Comparison of ENCODE assay signal across 8 cellular contexts in genomic region chr12:47819902-47820630, GRCh38. TPM values are rescaled to one million over a fixed set of nuclear protein-coding genes. Genes with fewer than 3 reads are reported as not detected.
DNase-seq lines count a peak whose midpoint lies in the region; ATAC-seq and TF ChIP-seq lines count a peak whose summit lies in the region.

Gene HDAC7, minus strand, starts transcription at chr12:47819903. Its CDS starts 118 bp downstream, at chr12:47819785.

- H3K9me2 ChIP-seq in Loucy (replicated peaks; ENCODE audit: low read depth, low read length) = no peaks in the 10 kb centered on the region

- peaks cover 13% of the 10 kb centered on the region for H3K36me3 Mint-ChIP-seq in CD4-positive, alpha-beta T cell (ENCODE audit: low read depth)
- H3K36me3 Mint-ChIP-seq in MCF 10A (ENCODE audit: insufficient read depth, unreplicated experiment) = no peaks in the 10 kb centered on the region

- peaks cover 5% of the 10 kb centered on the region; the same call in 1 of the 2 replicates for H3F3A ChIP-seq in Loucy (ENCODE audit: low read depth)

- intact Hi-C loops in CD4-positive, alpha-beta T cell (cut with DNase I, micrococcal nuclease) = loop anchor here (2.0 to 10.0 kb wide), 4 partner anchors 13 to 1605 kb away; partner anchors contain the start of gene VDR (in 1 of the 2)
- intact Hi-C loops in MCF 10A (cut with micrococcal nuclease) = loop anchor here (1.0 to 10.0 kb wide), 3 partner anchors 17 to 735 kb away; no protein-coding TSS in a partner anchor
- intact Hi-C loops in gastrocnemius medialis (cut with DNase I; ENCODE audit: low total_unique reads) = loop anchor here (1.0 to 10.0 kb wide), 3 partner anchors 17 to 345 kb away; no protein-coding TSS in a partner anchor

- peak in 9 of 10 experiments; percentile 62 to 79 (median 73) for DNase-seq in CD4-positive, alpha-beta T cell
- DNase-seq in UCSD-AML1 (lab: John Stamatoyannopoulos, UW; ENCODE audit: unreplicated experiment) (peak; percentile 74), MCF 10A (ENCODE audit: unreplicated experiment) (peak; percentile 81), gastrocnemius medialis (peak; percentile 76 to 85), DMS114 treated with DMSO at 0.1 percent for 48 hours (lab: John Stamatoyannopoulos, UW; ENCODE audit: unreplicated experiment) (no peak)

- H3K27ac ChIP-seq in CD4-positive, alpha-beta T cell (ENCODE audit: low read depth, low read length) = peak within 1 kb of the TSS; percentile 89
- peak within 1 kb of the TSS; percentile 85 to 94 (median 92) for H3K27ac ChIP-seq in gastrocnemius medialis

- H3K4me3 Mint-ChIP-seq in CD4-positive, alpha-beta T cell = peak within 1 kb of the TSS; percentile 98
- peak within 1 kb of the TSS; percentile 98 for H3K4me3 Mint-ChIP-seq in MCF 10A (ENCODE audit: unreplicated experiment)

- H3K9me3 Mint-ChIP-seq in CD4-positive, alpha-beta T cell = no peaks in the 10 kb centered on the region
- H3K9me3 Mint-ChIP-seq in MCF 10A (ENCODE audit: unreplicated experiment) = no peaks in the 10 kb centered on the region

- H3K9me3 ChIP-seq in CD4-positive, alpha-beta T cell (ENCODE audit: control insufficient read depth, low read length) = no peaks in the 10 kb centered on the region
- H3K9me3 ChIP-seq in Loucy (ENCODE audit: insufficient read depth, low read depth, low read length) (no peaks in the 10 kb centered on the region), iPS-15b (ENCODE audit: control insufficient read depth, insufficient read depth, low read length) (no peaks in the 10 kb centered on the region), gastrocnemius medialis (no peaks in the 10 kb centered on the region)

- H3K4me3 ChIP-seq in Loucy (ENCODE audit: low read length, poor library complexity, severe bottlenecking) (peak within 1 kb of the TSS; percentile 91), iPS-15b (ENCODE audit: low read depth, low read length) (peak within 1 kb of the TSS; percentile 80), gastrocnemius medialis (peak within 1 kb of the TSS; percentile 69 to 89 (median 81))

- H3K36me3 ChIP-seq in Loucy (ENCODE audit: insufficient read depth, low read length) (no peaks in the 10 kb centered on the region), iPS-15b (ENCODE audit: control insufficient read depth, insufficient read depth, low read length) (no peaks in the 10 kb centered on the region), gastrocnemius medialis (no peaks in the 10 kb centered on the region)

- H3K4me2 ChIP-seq in Loucy (ENCODE audit: low read depth, low read length, poor library complexity, severe bottlenecking) = peak within 1 kb of the TSS; percentile 99

- BruUV-seq in MCF 10A (replicated peaks; lab: Mats Ljungman, UMichigan) = no TSS peak

- H3K79me2 ChIP-seq in Loucy (ENCODE audit: insufficient read depth, low read length) = peaks cover 57% of the 10 kb centered on the region

- TF ChIP-seq CTCF in CD4-positive, alpha-beta T cell (IDR thresholded peaks at IDR 0.05) = no peak
- TF ChIP-seq CTCF in Loucy (conservative IDR thresholded peaks at IDR 0.05; ENCODE audit: low read length) (no peak), MCF 10A (IDR thresholded peaks at IDR 0.05; ENCODE audit: unreplicated experiment) (no peak), gastrocnemius medialis (IDR thresholded peaks at IDR 0.05 in 4 of 5, conservative IDR thresholded peaks at IDR 0.05 in 1 of 5) (peak in 2 of 5 experiments; percentile 16 to 23)

- H3K27me3 ChIP-seq in CD4-positive, alpha-beta T cell (ENCODE audit: control insufficient read depth, insufficient read depth, low read length) = no peaks in the 10 kb centered on the region
- H3K27me3 ChIP-seq in Loucy (ENCODE audit: insufficient read depth, low read length, poor library complexity, severe bottlenecking) (no peaks in the 10 kb centered on the region), iPS-15b (ENCODE audit: control insufficient read depth, insufficient read depth, low read length) (peaks cover 13% of the 10 kb centered on the region), gastrocnemius medialis (no peaks in the 10 kb centered on the region)

- H3K4me1 ChIP-seq in Loucy (ENCODE audit: insufficient read depth, low read length, poor library complexity, severe bottlenecking) (peaks cover 55% of the 10 kb centered on the region), iPS-15b (ENCODE audit: control insufficient read depth, insufficient read depth, low read length) (peaks cover 21% of the 10 kb centered on the region), gastrocnemius medialis (peaks cover 62 to 81% of the 10 kb centered on the region in 2 donors)

- POLR2A ChIA-PET in CD4-positive, alpha-beta T cell (lab: Charles Lee) = interaction anchor here (1.3 to 7.3 kb wide), 5 partner anchors 12 to 79 kb away, joined by 3 to 183 read pairs (median 13); no protein-coding TSS in a partner anchor
- POLR2A ChIA-PET in MCF 10A (lab: Yijun Ruan, JAX) = interaction anchor here (0.6 to 5.9 kb wide), 14 partner anchors 8 to 85 kb away, joined by 3 to 110 read pairs (median 6); partner anchors contain the start of gene VDR

- in situ Hi-C loops in gastrocnemius medialis (cut with MboI; ENCODE audit: low sequenced_read_pairs in 4 of 4) = no loop called here

- H3K9ac ChIP-seq in Loucy (ENCODE audit: low read depth, low read length, poor library complexity, severe bottlenecking) (peak within 1 kb of the TSS; percentile 91), iPS-15b (ENCODE audit: low read depth, low read length) (peak within 1 kb of the TSS; percentile 89)

- no peaks in the 10 kb centered on the region for H3K27me3 Mint-ChIP-seq in CD4-positive, alpha-beta T cell
- H3K27me3 Mint-ChIP-seq in MCF 10A (ENCODE audit: insufficient read depth, unreplicated experiment) = no peaks in the 10 kb centered on the region

- peak; percentile 59 for ATAC-seq in CD4-positive, alpha-beta T cell (ENCODE audit: poor library complexity)
- ATAC-seq in GM21390 (IDR thresholded peaks at IDR 0.05; ENCODE audit: unreplicated experiment) = peak; percentile 44
- ATAC-seq in gastrocnemius medialis = peak; percentile 68 to 74

- H4K20me1 ChIP-seq in Loucy (ENCODE audit: insufficient read depth, low read length, poor library complexity, severe bottlenecking) = peaks cover 28% of the 10 kb centered on the region

- H2AFZ ChIP-seq in Loucy (ENCODE audit: low read length) = peak within 1 kb of the TSS; percentile 78

- H3K4me1 Mint-ChIP-seq in CD4-positive, alpha-beta T cell (ENCODE audit: low read depth) = peaks cover 89% of the 10 kb centered on the region
- peaks cover 73% of the 10 kb centered on the region for H3K4me1 Mint-ChIP-seq in MCF 10A (ENCODE audit: insufficient read depth, unreplicated experiment)

- peak; percentile 64 to 68 for TF ChIP-seq POLR2A in gastrocnemius medialis (IDR thresholded peaks at IDR 0.05)

- peak within 1 kb of the TSS; percentile 96 for H3K27ac Mint-ChIP-seq in CD4-positive, alpha-beta T cell
- peak within 1 kb of the TSS; percentile 93 for H3K27ac Mint-ChIP-seq in MCF 10A (ENCODE audit: low read depth, unreplicated experiment)

- CTCF ChIA-PET in CD4-positive, alpha-beta T cell (lab: Charles Lee) = interaction anchor here (1.0 to 10.5 kb wide), 5 partner anchors 9 to 18 kb away, joined by 3 to 164 read pairs (median 4); no protein-coding TSS in a partner anchor
- CTCF ChIA-PET in MCF 10A (lab: Yijun Ruan, JAX) = interaction anchor here (0.7 to 4.2 kb wide), 12 partner anchors 8 to 138 kb away, joined by 3 to 33 read pairs (median 8); no protein-coding TSS in a partner anchor

RNA-seq across cellular contexts. Expression of gene HDAC7, which starts in this region (rescaled TPM):
- 100 to 1,000 TPM; 116 to 122 TPM for total RNA-seq in CD4-positive, alpha-beta T cell
- total RNA-seq in MCF 10A (2022) (65.0 and 80.1 TPM in 2 replicates), gastrocnemius medialis (10 to 100 TPM; 12.2 to 27.1 (median 17.0) TPM)
